Comparison of ENCODE assay signal across 1 cellular context in genomic region chr6:30664994-30665767, GRCh38.
TF ChIP-seq lines count a peak whose summit lies in the region.

No MANE protein-coding gene starts in this region.

TF ChIP-seq in K562, 482 proteins besides CTCF, POLR2A, EP300 and RAD21:
- TF ChIP-seq ZNF57 (CRISPR knock-in tag; IDR thresholded peaks at IDR 0.05) (no peak), ZNF740 (CRISPR knock-in tag; IDR thresholded peaks at IDR 0.05) (no peak), ZNF740 (tag; IDR thresholded peaks at IDR 0.05) (no peak), POLR2G (IDR thresholded peaks at IDR 0.05; ENCODE audit: low read depth, low read length) (0 out of 2 replicates have a peak, but pooled peaks have one; percentile 28), ZBTB33 (CRISPR knock-in tag; IDR thresholded peaks at IDR 0.05) (no peak), ZNF778 (CRISPR knock-in tag; IDR thresholded peaks at IDR 0.05) (no peak), TEAD4 (IDR thresholded peaks at IDR 0.05; ENCODE audit: low read length) (no peak), TEAD4 (CRISPR knock-in tag; IDR thresholded peaks at IDR 0.05; ENCODE audit: borderline replicate concordance) (no peak), ZNF253 (CRISPR knock-in tag; conservative IDR thresholded peaks at IDR 0.05) (no peak), LEF1 (IDR thresholded peaks at IDR 0.05) (no peak)
